Comparison of ENCODE assay signal across 12 cellular contexts in genomic region chr14:51167587-51168219, GRCh38.
DNase-seq lines count a peak whose midpoint lies in the region; ATAC-seq, FAIRE-seq and TF ChIP-seq lines count a peak whose summit lies in the region.
"Had no signal": no experiment of that assay in that cellular context is flagged by ENCODE, and none has a peak within 500 bp of the region (broad histone marks: within the 10 kb centered on the region; RNA-seq: fewer than 3 reads in every experiment).

No MANE protein-coding gene starts in this region.

- H3K36me3 ChIP-seq in pancreas (no peaks in the 10 kb centered on the region), endodermal cell (ENCODE audit: control insufficient read depth, insufficient read depth, low read length) (no peaks in the 10 kb centered on the region)

- H3K27ac ChIP-seq in pancreas (no peak overlapping the region), endodermal cell (ENCODE audit: low read depth, low read length) (no peak overlapping the region)

- FAIRE-seq in pancreas (lab: Jason Lieb, UNC): no peak
- FAIRE-seq: bronchial epithelial cell had no signal

- no peak overlapping the region for H3K4me3 Mint-ChIP-seq in endodermal cell
- H3K4me3 Mint-ChIP-seq: activated CD4-positive, alpha-beta memory T cell treated with anti-CD3 and anti-CD28 coated beads for 36 hours had no signal

- no peak overlapping the region for H3K27ac Mint-ChIP-seq in endodermal cell
- H3K27ac Mint-ChIP-seq: activated CD4-positive, alpha-beta memory T cell treated with anti-CD3 and anti-CD28 coated beads for 36 hours had no signal

- intact Hi-C loops in pancreas (cut with DNase I): no loop called here

- no peaks in the 10 kb centered on the region for H3K9me3 ChIP-seq in pancreas
- no peaks in the 10 kb centered on the region for H3K9me3 ChIP-seq in endodermal cell (ENCODE audit: control insufficient read depth, low read length)

- no peak overlapping the region for H3K9ac ChIP-seq in endodermal cell (ENCODE audit: extremely low read depth, low read length, poor library complexity, severe bottlenecking)

- H3K4me1 Mint-ChIP-seq in endodermal cell: peaks cover 12% of the 10 kb centered on the region

- TF ChIP-seq CTCF in astrocyte of the spinal cord (IDR thresholded peaks at IDR 0.05; ENCODE audit: low read depth, low read length) (no peak), pancreas (IDR thresholded peaks at IDR 0.05) (no peak), endodermal cell (conservative IDR thresholded peaks at IDR 0.05) (no peak)

- H3K4me1 ChIP-seq in pancreas: no peaks in the 10 kb centered on the region
- H3K4me1 ChIP-seq in endodermal cell (ENCODE audit: control insufficient read depth, insufficient read depth, low read length): no peaks in the 10 kb centered on the region

- H3K27me3 Mint-ChIP-seq in endodermal cell (ENCODE audit: insufficient read depth): peaks cover 4% of the 10 kb centered on the region
- H3K27me3 Mint-ChIP-seq: activated CD4-positive, alpha-beta memory T cell treated with anti-CD3 and anti-CD28 coated beads for 36 hours had no signal

- peak; percentile 40 for DNase-seq in EH (ENCODE audit: low read depth)
- DNase-seq in astrocyte of the spinal cord (ENCODE audit: low read depth, low spot score): peak; percentile 47
- DNase-seq in pancreas: no peak
- no peak for DNase-seq in stimulated activated naive CD4-positive, alpha-beta T cell treated with Interleukin-2 at 50 U/mL for 16 hours (lab: John Stamatoyannopoulos, UW)
- DNase-seq in HPDE6-E6E7 (ENCODE audit: extremely low spot score): no peak
- DNase-seq in endodermal cell: no peak
- DNase-seq in activated CD8-positive, alpha-beta memory T cell treated with anti-CD3 and anti-CD28 coated beads, Interleukin-2, amount 50 U/mL, for 4 hours: no peak
- DNase-seq: activated CD4-positive, alpha-beta memory T cell treated with anti-CD3 and anti-CD28 coated beads for 36 hours; head of caudate nucleus; NCI-H2029 treated with DMSO at 0.1 percent for 48 hours had no signal

- no peaks in the 10 kb centered on the region for H3K9me3 Mint-ChIP-seq in endodermal cell
- H3K9me3 Mint-ChIP-seq: activated CD4-positive, alpha-beta memory T cell treated with anti-CD3 and anti-CD28 coated beads for 36 hours had no signal

- no peak overlapping the region for H3K4me3 ChIP-seq in astrocyte of the spinal cord (ENCODE audit: low read depth, low read length)
- H3K4me3 ChIP-seq in pancreas: no peak overlapping the region
- H3K4me3 ChIP-seq in endodermal cell (ENCODE audit: low read length): no peak overlapping the region

- no peaks in the 10 kb centered on the region for H3K27me3 ChIP-seq in pancreas
- H3K27me3 ChIP-seq in endodermal cell (ENCODE audit: control insufficient read depth, insufficient read depth, low read length, poor library complexity, severe bottlenecking): no peaks in the 10 kb centered on the region

- H3K36me3 Mint-ChIP-seq in endodermal cell (ENCODE audit: low read depth): no peaks in the 10 kb centered on the region
- H3K36me3 Mint-ChIP-seq: activated CD4-positive, alpha-beta memory T cell treated with anti-CD3 and anti-CD28 coated beads for 36 hours had no signal

- ATAC-seq in HG02798 (IDR thresholded peaks at IDR 0.05; ENCODE audit: poor library complexity, unreplicated experiment) (peak; percentile 50), pancreas (peak in 3 of 4 donors; percentile 40 to 64 (median 50))

- in situ Hi-C loops in astrocyte of the spinal cord (cut with HindIII; ENCODE audit: low sequenced_read_pairs): no loop called here

Comparison
In these comparisons a context has a peak if more than half of its experiments do, and no peak if none do; other contexts are left out.
1. DNase-seq: peak in EH (single experiment) and astrocyte of the spinal cord (single experiment); none in pancreas (0 of 6), stimulated activated naive CD4-positive, alpha-beta T cell treated with Interleukin-2 at 50 U/mL for 16 hours (single experiment), HPDE6-E6E7 (single experiment), endodermal cell (single experiment) and activated CD8-positive, alpha-beta memory T cell treated with anti-CD3 and anti-CD28 coated beads, Interleukin-2, amount 50 U/mL, for 4 hours (single experiment).